ENCODE assay signal across 2 cellular contexts in genomic region chr22:19122752-19123492, GRCh38.
TF ChIP-seq lines count a peak whose summit lies in the region.

No MANE protein-coding gene starts in this region.

TF ChIP-seq in IMR-90, 13 proteins besides CTCF, POLR2A, EP300 and RAD21:
- TF ChIP-seq SMC3 (IDR thresholded peaks at IDR 0.05; ENCODE audit: low read depth, low read length) (no peak), MXI1 (IDR thresholded peaks at IDR 0.05; ENCODE audit: borderline replicate concordance, low read depth, low read length) (no peak), RFX5 (IDR thresholded peaks at IDR 0.05; ENCODE audit: low read depth, low read length) (no peak), NFE2L2 (IDR thresholded peaks at IDR 0.05; ENCODE audit: low read depth, low read length) (no peak), FOS (IDR thresholded peaks at IDR 0.05; ENCODE audit: low read depth, low read length) (no peak)

TF ChIP-seq in K562, 482 proteins besides CTCF, POLR2A, EP300 and RAD21 (continues in another document):
- TF ChIP-seq OTX1 (CRISPR knock-in tag; IDR thresholded peaks at IDR 0.05) (peak; percentile 84), CBFA2T2 (conservative IDR thresholded peaks at IDR 0.05) (no peak), MEF2A (IDR thresholded peaks at IDR 0.05; ENCODE audit: control insufficient read depth, low read depth, low read length) (no peak), WHSC1 (IDR thresholded peaks at IDR 0.05; ENCODE audit: low read length) (no peak), PCBP1 (IDR thresholded peaks at IDR 0.05; ENCODE audit: low read depth, low read length, poor library complexity, severe bottlenecking) (no peak), ZNF224 (CRISPR knock-in tag; IDR thresholded peaks at IDR 0.05) (no peak), KLF6 (CRISPR knock-in tag; IDR thresholded peaks at IDR 0.05; ENCODE audit: borderline replicate concordance) (0 out of 2 replicates have a peak, but pooled peaks have one; percentile 2), MCM7 (IDR thresholded peaks at IDR 0.05) (no peak), THAP12 (CRISPR knock-in tag; IDR thresholded peaks at IDR 0.05) (no peak), PATZ1 (CRISPR knock-in tag; IDR thresholded peaks at IDR 0.05; ENCODE audit: borderline replicate concordance) (no peak), PHF20 (IDR thresholded peaks at IDR 0.05; ENCODE audit: partially characterized antibody) (peak; percentile 68), HCFC1 (IDR thresholded peaks at IDR 0.05; ENCODE audit: low read depth, low read length) (no peak), PTBP1 (IDR thresholded peaks at IDR 0.05; ENCODE audit: low read depth, low read length) (no peak), ZNF589 (CRISPR knock-in tag; IDR thresholded peaks at IDR 0.05; ENCODE audit: low read depth) (peak; percentile 16; the same call in 1 of the 2 replicates), TCF7L2 (IDR thresholded peaks at IDR 0.05; ENCODE audit: low read depth, low read length) (no peak), HEY1 (CRISPR knock-in tag; IDR thresholded peaks at IDR 0.05; ENCODE audit: borderline replicate concordance) (no peak), ZNF143 (CRISPR knock-in tag; IDR thresholded peaks at IDR 0.05) (no peak), SMAD1 (IDR thresholded peaks at IDR 0.05; ENCODE audit: low read depth, low read length, partially characterized antibody) (peak; percentile 37), ZNF133 (CRISPR knock-in tag; IDR thresholded peaks at IDR 0.05) (peak; percentile 35; the same call in 1 of the 2 replicates), TARDBP (IDR thresholded peaks at IDR 0.05) (no peak), UBTF (IDR thresholded peaks at IDR 0.05; ENCODE audit: borderline replicate concordance in 1 of 2, low read depth in 2 of 2, low read length in 2 of 2) (0 out of 4 replicates have a peak, but pooled peaks of 1 of the 2 experiments have one; percentile 13), ZNF184 (CRISPR knock-in tag; IDR thresholded peaks at IDR 0.05) (no peak), HDAC1 (IDR thresholded peaks at IDR 0.05) (peak in 1 of 2 experiments; percentile 28; a peak in 1 of 4 replicates), ZNF644 (tag; IDR thresholded peaks at IDR 0.05; ENCODE audit: low read depth) (no peak), RCOR1 (IDR thresholded peaks at IDR 0.05; ENCODE audit: borderline replicate concordance in 1 of 2, low read depth in 2 of 2, low read length in 2 of 2) (peak in 1 of 2 experiments; percentile 13; a peak in 1 of 4 replicates), ADNP (tag; IDR thresholded peaks at IDR 0.05) (no peak), PHTF2 (CRISPR knock-in tag; IDR thresholded peaks at IDR 0.05) (no peak), ZNF316 (IDR thresholded peaks at IDR 0.05) (no peak), MCM3 (IDR thresholded peaks at IDR 0.05) (no peak), KLF13 (tag; IDR thresholded peaks at IDR 0.05; ENCODE audit: borderline replicate concordance, low read depth) (no peak), C11orf30 (IDR thresholded peaks at IDR 0.05; ENCODE audit: low read depth) (no peak), RBM39 (optimal IDR thresholded peaks at IDR 0.05; ENCODE audit: low read depth, low read length) (no peak), HDAC3 (IDR thresholded peaks at IDR 0.05; ENCODE audit: borderline replicate concordance, partially characterized antibody) (no peak), TBP (optimal IDR thresholded peaks at IDR 0.05; ENCODE audit: low read depth, low read length) (peak; percentile 18), HOXB6 (CRISPR knock-in tag; IDR thresholded peaks at IDR 0.05; ENCODE audit: borderline replicate concordance) (0 out of 2 replicates have a peak, but pooled peaks have one; percentile 29), KDM4B (IDR thresholded peaks at IDR 0.05; ENCODE audit: borderline replicate concordance in 2 of 2, low read depth in 1 of 2) (peak in 1 of 2 experiments; percentile 65; a peak in 1 of 4 replicates), PRMT5 (CRISPR knock-in tag; IDR thresholded peaks at IDR 0.05) (0 out of 2 replicates have a peak, but pooled peaks have one; percentile 79), HSF4 (CRISPR knock-in tag; IDR thresholded peaks at IDR 0.05; ENCODE audit: borderline replicate concordance) (no peak; the same call in 1 of the 2 replicates), ZSCAN29 (IDR thresholded peaks at IDR 0.05) (no peak), HNRNPLL (IDR thresholded peaks at IDR 0.05; ENCODE audit: low read depth, low read length, poor library complexity, severe bottlenecking) (no peak), JUND (IDR thresholded peaks at IDR 0.05; ENCODE audit: borderline replicate concordance, low read depth, low read length) (no peak), JUND (tag; IDR thresholded peaks at IDR 0.05; ENCODE audit: borderline replicate concordance, low read depth, low read length) (no peak), RFX7 (CRISPR knock-in tag; IDR thresholded peaks at IDR 0.05) (peak; percentile 82), TAF7 (tag; IDR thresholded peaks at IDR 0.05) (no peak), ZNF395 (CRISPR knock-in tag; IDR thresholded peaks at IDR 0.05) (peak; percentile 87), CBFA2T3 (IDR thresholded peaks at IDR 0.05) (no peak), ELF1 (tag; IDR thresholded peaks at IDR 0.05) (no peak), RBM22 (IDR thresholded peaks at IDR 0.05; ENCODE audit: low read depth, low read length, poor library complexity, severe bottlenecking) (no peak), TCF7 (IDR thresholded peaks at IDR 0.05; ENCODE audit: borderline replicate concordance) (peak; percentile 52; the same call in 1 of the 2 replicates), DACH1 (IDR thresholded peaks at IDR 0.05; ENCODE audit: partially characterized antibody) (no peak), FOS (IDR thresholded peaks at IDR 0.05; ENCODE audit: extremely low read depth, insufficient read length) (no peak), ZNF561 (CRISPR knock-in tag; conservative IDR thresholded peaks at IDR 0.05) (no peak), ETV6 (IDR thresholded peaks at IDR 0.05; ENCODE audit: borderline replicate concordance in 1 of 2, low read depth in 2 of 2, low read length in 1 of 2) (no peak), ETV6 (CRISPR knock-in tag; IDR thresholded peaks at IDR 0.05; ENCODE audit: borderline replicate concordance) (no peak), STAT5B (CRISPR knock-in tag; IDR thresholded peaks at IDR 0.05) (no peak), SMAD3 (CRISPR knock-in tag; conservative IDR thresholded peaks at IDR 0.05) (peak; percentile 59; the same call in 1 of the 2 replicates), VEZF1 (CRISPR knock-in tag; IDR thresholded peaks at IDR 0.05) (no peak), YBX1 (IDR thresholded peaks at IDR 0.05) (no peak), ZNF347 (CRISPR knock-in tag; IDR thresholded peaks at IDR 0.05; ENCODE audit: low read depth) (no peak)
- TF ChIP-seq, protein P1, sequence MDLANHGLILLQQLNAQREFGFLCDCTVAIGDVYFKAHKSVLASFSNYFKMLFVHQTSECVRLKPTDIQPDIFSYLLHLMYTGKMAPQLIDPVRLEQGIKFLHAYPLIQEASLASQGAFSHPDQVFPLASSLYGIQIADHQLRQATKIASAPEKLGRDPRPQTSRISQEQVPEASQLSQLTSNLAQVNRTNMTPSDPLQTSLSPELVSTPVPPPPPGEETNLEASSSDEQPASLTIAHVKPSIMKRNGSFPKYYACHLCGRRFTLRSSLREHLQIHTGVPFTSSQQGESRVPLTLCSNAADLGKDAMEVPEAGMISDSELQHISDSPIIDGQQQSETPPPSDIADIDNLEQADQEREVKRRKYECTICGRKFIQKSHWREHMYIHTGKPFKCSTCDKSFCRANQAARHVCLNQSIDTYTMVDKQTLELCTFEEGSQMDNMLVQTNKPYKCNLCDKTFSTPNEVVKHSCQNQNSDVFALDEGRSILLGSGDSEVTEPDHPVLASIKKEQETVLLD (IDR thresholded peaks at IDR 0.05) = peak; percentile 79
- TF ChIP-seq, protein P2, sequence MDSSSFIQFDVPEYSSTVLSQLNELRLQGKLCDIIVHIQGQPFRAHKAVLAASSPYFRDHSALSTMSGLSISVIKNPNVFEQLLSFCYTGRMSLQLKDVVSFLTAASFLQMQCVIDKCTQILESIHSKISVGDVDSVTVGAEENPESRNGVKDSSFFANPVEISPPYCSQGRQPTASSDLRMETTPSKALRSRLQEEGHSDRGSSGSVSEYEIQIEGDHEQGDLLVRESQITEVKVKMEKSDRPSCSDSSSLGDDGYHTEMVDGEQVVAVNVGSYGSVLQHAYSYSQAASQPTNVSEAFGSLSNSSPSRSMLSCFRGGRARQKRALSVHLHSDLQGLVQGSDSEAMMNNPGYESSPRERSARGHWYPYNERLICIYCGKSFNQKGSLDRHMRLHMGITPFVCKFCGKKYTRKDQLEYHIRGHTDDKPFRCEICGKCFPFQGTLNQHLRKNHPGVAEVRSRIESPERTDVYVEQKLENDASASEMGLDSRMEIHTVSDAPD (CRISPR knock-in tag; IDR thresholded peaks at IDR 0.05) = no peak
- TF ChIP-seq, protein P3, sequence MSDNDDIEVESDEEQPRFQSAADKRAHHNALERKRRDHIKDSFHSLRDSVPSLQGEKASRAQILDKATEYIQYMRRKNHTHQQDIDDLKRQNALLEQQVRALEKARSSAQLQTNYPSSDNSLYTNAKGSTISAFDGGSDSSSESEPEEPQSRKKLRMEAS (CRISPR knock-in tag; IDR thresholded peaks at IDR 0.05) = no peak
- TF ChIP-seq, protein P4, sequence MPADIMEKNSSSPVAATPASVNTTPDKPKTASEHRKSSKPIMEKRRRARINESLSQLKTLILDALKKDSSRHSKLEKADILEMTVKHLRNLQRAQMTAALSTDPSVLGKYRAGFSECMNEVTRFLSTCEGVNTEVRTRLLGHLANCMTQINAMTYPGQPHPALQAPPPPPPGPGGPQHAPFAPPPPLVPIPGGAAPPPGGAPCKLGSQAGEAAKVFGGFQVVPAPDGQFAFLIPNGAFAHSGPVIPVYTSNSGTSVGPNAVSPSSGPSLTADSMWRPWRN (IDR thresholded peaks at IDR 0.05; ENCODE audit: low read depth) = peak; percentile 47; the same call in 1 of the 2 replicates
